Comparison of ENCODE assay signal across 8 cellular contexts in the genomic region with DNA sequence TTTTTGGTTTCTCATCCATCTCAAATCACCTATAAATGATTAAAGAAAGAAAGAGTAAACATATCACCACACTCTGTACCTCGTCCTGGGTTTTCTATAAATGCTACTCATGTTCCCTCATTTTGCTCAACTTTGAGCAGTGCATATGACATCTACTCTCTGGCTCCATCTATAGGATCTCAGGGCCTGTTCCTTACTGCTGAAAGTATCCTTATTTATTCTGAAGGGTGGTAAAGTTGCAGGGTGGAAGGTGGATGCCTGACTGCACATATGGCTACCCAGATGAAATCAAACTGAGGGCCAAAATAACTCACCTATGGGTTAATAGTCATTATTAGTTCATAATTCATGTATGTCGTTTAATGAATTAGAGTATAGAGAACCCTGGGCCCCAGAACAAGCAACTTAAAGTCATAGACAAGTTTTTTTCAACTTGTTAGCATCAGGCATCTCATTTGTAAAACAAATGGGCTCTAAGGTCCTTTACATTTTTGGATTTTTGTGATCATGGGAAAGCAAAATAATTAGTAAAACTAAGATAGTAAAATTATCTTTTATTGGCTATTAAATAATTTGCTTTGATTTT. TPM values are rescaled to one million over a fixed set of nuclear protein-coding genes. Genes with fewer than 3 reads are reported as not detected.
DNase-seq lines count a peak whose midpoint lies in the region; ATAC-seq and TF ChIP-seq lines count a peak whose summit lies in the region.

No MANE protein-coding gene starts in this region.

- H2AK5ac ChIP-seq in mesenchymal stem cell (ENCODE audit: low read length, severe bottlenecking): no peak overlapping the region

- no peaks in the 10 kb centered on the region for H3K79me2 ChIP-seq in PC-9 (ENCODE audit: low read depth)

- POLR2A ChIA-PET in PC-9 (lab: Charles Lee; ENCODE audit: unreplicated experiment): no interaction called here

- no peaks in the 10 kb centered on the region for H3K9me3 ChIP-seq in PC-9 (ENCODE audit: insufficient read depth, low read depth)
- no peaks in the 10 kb centered on the region for H3K9me3 ChIP-seq in mesenchymal stem cell (ENCODE audit: control insufficient read depth, low read length)

- intact Hi-C loops in PC-9 (cut with micrococcal nuclease; ENCODE audit: unreplicated experiment): loop anchor here (2.0 to 5.0 kb wide), 2 partner anchors 71 to 263 kb away; a partner anchor contains a TSS

- no peak overlapping the region for H2BK120ac ChIP-seq in mesenchymal stem cell (ENCODE audit: low read depth, low read length)

- 75% methylated on average over 1 of the region's 2 CpGs for WGBS in mesenchymal stem cell

- H3K27me3 ChIP-seq in PC-9 (ENCODE audit: insufficient read depth, low read depth) (no peaks in the 10 kb centered on the region), mesenchymal stem cell (ENCODE audit: control insufficient read depth in 1 of 2, insufficient read depth in 1 of 2, low read length in 2 of 2) (no peaks in the 10 kb centered on the region)

- peak; percentile 81 for TF ChIP-seq CTCF in PC-9 (conservative IDR thresholded peaks at IDR 0.05)

- H3K23ac ChIP-seq in mesenchymal stem cell (ENCODE audit: low read length in 2 of 2): no peak overlapping the region

- no peak overlapping the region for H3K4me3 ChIP-seq in PC-9
- no peak overlapping the region for H3K4me3 ChIP-seq in mesenchymal stem cell (ENCODE audit: insufficient read depth in 1 of 2, low read depth in 1 of 2, low read length in 2 of 2)

- no peak overlapping the region for H4K91ac ChIP-seq in mesenchymal stem cell (ENCODE audit: low read length)

- DNase-seq in A172 (ENCODE audit: low spot score): peak; percentile 61
- DNase-seq in ELR (ENCODE audit: low read depth): peak; percentile 79
- peak; percentile 31 for DNase-seq in HPDE6-E6E7 (ENCODE audit: extremely low spot score)
- peak in 1 of 2 experiments; percentile 7 for DNase-seq in PC-9
- peak; percentile 83 for DNase-seq in dermis blood vessel endothelial cell
- peak; percentile 76 for DNase-seq in mesenchymal stem cell

- H2BK15ac ChIP-seq in mesenchymal stem cell (ENCODE audit: low read depth, poor library complexity, severe bottlenecking): no peak overlapping the region

- no peak overlapping the region for H4K8ac ChIP-seq in mesenchymal stem cell (ENCODE audit: low read length)

- no TSS peak for BruUV-seq in PC-9 (replicated peaks; lab: Mats Ljungman, UMichigan)

- no peak overlapping the region for H2BK5ac ChIP-seq in mesenchymal stem cell (ENCODE audit: low read depth, low read length, poor library complexity, severe bottlenecking)

- peaks cover 11% of the 10 kb centered on the region for H3K79me1 ChIP-seq in mesenchymal stem cell (replicated peaks; ENCODE audit: low read length, poor library complexity, severe bottlenecking)

- ATAC-seq in GM19035 (IDR thresholded peaks at IDR 0.05; ENCODE audit: unreplicated experiment) (no peak), HG03521 (IDR thresholded peaks at IDR 0.05; ENCODE audit: unreplicated experiment) (no peak)

- H3K36me3 ChIP-seq in PC-9 (ENCODE audit: low read depth) (peaks cover 76% of the 10 kb centered on the region), mesenchymal stem cell (ENCODE audit: control insufficient read depth in 1 of 2, insufficient read depth in 2 of 2, low read depth in 1 of 2, low read length in 2 of 2) (peaks cover 12 to 87% of the 10 kb centered on the region in 2 experiments)

- H3K4me2 ChIP-seq in PC-9 (no peak overlapping the region), mesenchymal stem cell (ENCODE audit: low read length, poor library complexity, severe bottlenecking) (no peak overlapping the region)

- CTCF ChIA-PET in PC-9 (lab: Charles Lee): no interaction called here

- peaks cover 40% of the 10 kb centered on the region for H3F3A ChIP-seq in PC-9 (ENCODE audit: insufficient read depth, low read depth)

- no peaks in the 10 kb centered on the region for H3K4me1 ChIP-seq in PC-9 (replicated peaks; ENCODE audit: insufficient read depth)
- H3K4me1 ChIP-seq in mesenchymal stem cell (ENCODE audit: control insufficient read depth, insufficient read depth, low read depth, low read length): peaks cover 4% of the 10 kb centered on the region

- peak overlapping the region; percentile 63 for H3K9ac ChIP-seq in mesenchymal stem cell (ENCODE audit: low read length)

- H2AFZ ChIP-seq in PC-9: no peak overlapping the region
- no peak overlapping the region for H2AFZ ChIP-seq in mesenchymal stem cell (ENCODE audit: low read depth, low read length)

- H3K14ac ChIP-seq in mesenchymal stem cell (ENCODE audit: low read length in 2 of 2): no peak overlapping the region

- no peak overlapping the region for H3K18ac ChIP-seq in mesenchymal stem cell (ENCODE audit: low read depth in 1 of 2, low read length in 2 of 2)

- H2BK12ac ChIP-seq in mesenchymal stem cell (ENCODE audit: low read length in 2 of 2): no peak overlapping the region

- H3K27ac ChIP-seq in PC-9: peak overlapping the region; percentile 11; the same call in 1 of the 2 replicates
- no peak overlapping the region for H3K27ac ChIP-seq in mesenchymal stem cell (ENCODE audit: low read length, poor library complexity, severe bottlenecking)

- H4K20me1 ChIP-seq in PC-9 (ENCODE audit: insufficient read depth): no peaks in the 10 kb centered on the region

- H3K4ac ChIP-seq in mesenchymal stem cell (ENCODE audit: low read depth in 1 of 2, low read length in 2 of 2): no peak overlapping the region

- H3K9me2 ChIP-seq in PC-9 (ENCODE audit: insufficient read depth): no peaks in the 10 kb centered on the region

RNA-seq across cellular contexts. Expression of a gene that starts 46.5 kb away (rescaled TPM):
- 2.7 and 5.8 TPM in 2 replicates for total RNA-seq in A172 (2014; rRNA removed; shearing (Covaris generic))
- 54.3 and 65.5 TPM in 2 replicates for total RNA-seq in PC-9 (2021)
- not detected in 2 replicates for total RNA-seq in dermis blood vessel endothelial cell
- polyA plus RNA-seq in mesenchymal stem cell (2013, experiment 1 of 2): 0.08 TPM
- polyA plus RNA-seq in mesenchymal stem cell (2013, experiment 2 of 2): 0.04 TPM
